ENCODE assay signal across 11 cellular contexts in genomic region chr16:73054732-73055481, GRCh38. TPM values are rescaled to one million over a fixed set of nuclear protein-coding genes. Genes with fewer than 3 reads are reported as not detected.
A peak's percentile ranks its signal among the peaks of the same experiment; 100 is the strongest.
DNase-seq lines count a peak whose midpoint lies in the region; TF ChIP-seq lines count a peak whose summit lies in the region.
"Had no signal": no experiment of that assay in that cellular context is flagged by ENCODE, and none has a peak within 500 bp of the region (broad histone marks: within the 10 kb centered on the region; RNA-seq: fewer than 3 reads in every experiment).

No MANE protein-coding gene starts in this region.

- H3K9me3 ChIP-seq in cardiac muscle cell (ENCODE audit: low read depth) = no peaks in the 10 kb centered on the region
- no peaks in the 10 kb centered on the region for H3K9me3 ChIP-seq in adipocyte (ENCODE audit: control insufficient read depth, low read length)
- no peaks in the 10 kb centered on the region for H3K9me3 ChIP-seq in uterus

- intact Hi-C loops in cardiac septum (cut with DNase I) (loop anchor here (5.0 to 10.0 kb wide), 3 partner anchors 118 to 390 kb away; no protein-coding TSS in a partner anchor), uterus (cut with DNase I; ENCODE audit: low total_unique reads) (no loop called here)

- DNase-seq in cardiac muscle cell (ENCODE audit: low read depth in 1 of 2, low spot score in 1 of 2) (peak in 1 of 2 donors; percentile 73), cardiac septum (ENCODE audit: low spot score) (no peak), adipocyte (ENCODE audit: low read depth) (peak; percentile 71), kidney epithelial cell (ENCODE audit: low read depth) (no peak), uterus (no peak), HuH-7.5 (ENCODE audit: low spot score) (no peak), COR-L47 (lab: John Stamatoyannopoulos, UW) (no peak), COLO829 (ENCODE audit: low spot score) (no peak)
- DNase-seq: activated naive CD4-positive, alpha-beta T cell treated with Interleukin-2 at 50 U/mL for 16 hours; KG1; stimulated activated CD4-positive, alpha-beta T cell treated with anti-CD3 and anti-CD28 coated beads, Interleukin-2, amount 100 ng/mL, for 48 hours had no signal

- no peaks in the 10 kb centered on the region for H3K36me3 ChIP-seq in cardiac muscle cell
- no peaks in the 10 kb centered on the region for H3K36me3 ChIP-seq in adipocyte (ENCODE audit: control insufficient read depth, insufficient read depth, low read length, severe bottlenecking)
- H3K36me3 ChIP-seq in kidney epithelial cell (ENCODE audit: control insufficient read depth, insufficient read depth, low read length) = no peaks in the 10 kb centered on the region
- no peaks in the 10 kb centered on the region for H3K36me3 ChIP-seq in uterus

- no peak for TF ChIP-seq POLR2A in uterus (IDR thresholded peaks at IDR 0.05)

- H3K27me3 ChIP-seq in cardiac muscle cell = peaks cover 72% of the 10 kb centered on the region
- H3K27me3 ChIP-seq in adipocyte (replicated peaks; ENCODE audit: control insufficient read depth, insufficient read depth, low read length) = no peaks in the 10 kb centered on the region
- no peaks in the 10 kb centered on the region for H3K27me3 ChIP-seq in kidney epithelial cell (ENCODE audit: control insufficient read depth, insufficient read depth, low read length)
- H3K27me3 ChIP-seq in uterus = no peaks in the 10 kb centered on the region

- no peak overlapping the region for H3K4me3 ChIP-seq in cardiac muscle cell
- peak overlapping the region; percentile 83 for H3K4me3 ChIP-seq in adipocyte (ENCODE audit: low read length)
- H3K4me3 ChIP-seq in kidney epithelial cell (ENCODE audit: low read depth, low read length) = peak overlapping the region; percentile 6
- H3K4me3 ChIP-seq in uterus = peak overlapping the region in 1 of 2 donors; percentile 28

- peaks cover 51% of the 10 kb centered on the region for H3K4me1 ChIP-seq in cardiac muscle cell (ENCODE audit: low read depth)
- H3K4me1 ChIP-seq in adipocyte (ENCODE audit: control insufficient read depth, insufficient read depth, low read length) = peaks cover 43% of the 10 kb centered on the region
- peaks cover 3 to 11% of the 10 kb centered on the region in 2 donors for H3K4me1 ChIP-seq in uterus

- H3K27ac ChIP-seq in cardiac muscle cell (peak overlapping the region; percentile 33), uterus (peak overlapping the region; percentile 99)

- TF ChIP-seq CTCF in cardiac muscle cell (IDR thresholded peaks at IDR 0.05; ENCODE audit: low read depth, low read length) = no peak
- TF ChIP-seq CTCF in kidney epithelial cell (IDR thresholded peaks at IDR 0.05; ENCODE audit: insufficient read depth, low read length, poor library complexity, severe bottlenecking) = no peak
- TF ChIP-seq CTCF in uterus (IDR thresholded peaks at IDR 0.05) = no peak

- H3K9ac ChIP-seq in adipocyte (ENCODE audit: low read length) = peak overlapping the region; percentile 64

RNA-seq across cellular contexts. Expression of gene ZFHX3, which starts 7.0 kb away (rescaled TPM):
- total RNA-seq in cardiac muscle cell (6.6 and 12.2 TPM in 2 replicates), cardiac septum (15.7 TPM), kidney epithelial cell (19.9 and 29.0 TPM in 2 replicates), uterus (10 to 100 TPM in 3 of 4 donors, 1 to 10 TPM in 1; 9.1 to 34.0 (median 12.0) TPM)
- polyA plus RNA-seq in cardiac muscle cell = 6.7 and 8.4 TPM in 2 replicates
